8 cellular contexts compared by ENCODE assay signal in genomic region chr7:66204822-66205735, GRCh38. TPM values are rescaled to one million over a fixed set of nuclear protein-coding genes. Genes with fewer than 3 reads are reported as not detected.
DNase-seq lines count a peak whose midpoint lies in the region; ATAC-seq, FAIRE-seq and TF ChIP-seq lines count a peak whose summit lies in the region.

TPST1 (plus strand) TSS chr7:66205334; CDS start chr7:66240426, 35,092 bp downstream.

- H3K27ac ChIP-seq in foreskin keratinocyte = peak within 1 kb of the TSS; percentile 61
- H3K27ac ChIP-seq in neural progenitor cell = peak within 1 kb of the TSS; percentile 96
- no peak within 1 kb of the TSS for H3K27ac ChIP-seq in stomach smooth muscle (ENCODE audit: low read length)

- peak; percentile 99 for TF ChIP-seq POLR2A in H54 (IDR thresholded peaks at IDR 0.05; ENCODE audit: low read depth, low read length)

- no peaks in the 10 kb centered on the region for H3K9me2 ChIP-seq in Loucy (replicated peaks; ENCODE audit: low read depth, low read length)

- peak within 1 kb of the TSS; percentile 92 for H2AFZ ChIP-seq in Loucy (ENCODE audit: low read length)
- peak within 1 kb of the TSS; percentile 87 for H2AFZ ChIP-seq in neural progenitor cell (replicated peaks)

- H3K4me3 Mint-ChIP-seq in neural progenitor cell = peak within 1 kb of the TSS; percentile 92

- H3K9me3 ChIP-seq in ES-I3 (ENCODE audit: control insufficient read depth, insufficient read depth, low read length) (no peaks in the 10 kb centered on the region), Loucy (ENCODE audit: insufficient read depth, low read depth, low read length) (no peaks in the 10 kb centered on the region), neural progenitor cell (ENCODE audit: low read depth) (no peaks in the 10 kb centered on the region), stomach smooth muscle (ENCODE audit: control insufficient read depth in 2 of 2, low read length in 2 of 2) (no peaks in the 10 kb centered on the region)

- H3K9ac ChIP-seq in ES-I3 (ENCODE audit: low read depth, low read length) (peak within 1 kb of the TSS; percentile 94), Loucy (ENCODE audit: low read depth, low read length, poor library complexity, severe bottlenecking) (peak within 1 kb of the TSS; percentile 81), neural progenitor cell (peak within 1 kb of the TSS; percentile 98), stomach smooth muscle (ENCODE audit: low read length in 2 of 2) (peak within 1 kb of the TSS; percentile 71 to 76)

- H3K9me3 Mint-ChIP-seq in neural progenitor cell = no peaks in the 10 kb centered on the region

- H3K36me3 ChIP-seq in ES-I3 (ENCODE audit: insufficient read depth, low read length) (no peaks in the 10 kb centered on the region), Loucy (ENCODE audit: insufficient read depth, low read length) (no peaks in the 10 kb centered on the region), neural progenitor cell (no peaks in the 10 kb centered on the region), stomach smooth muscle (ENCODE audit: control insufficient read depth in 2 of 2, insufficient read depth in 2 of 2, low read length in 2 of 2) (no peaks in the 10 kb centered on the region)

- FAIRE-seq in H54 (lab: Jason Lieb, UNC) = no peak

- peak; percentile 52 for TF ChIP-seq CTCF in Loucy (conservative IDR thresholded peaks at IDR 0.05; ENCODE audit: low read length)
- peak; percentile 68 for TF ChIP-seq CTCF in foreskin keratinocyte (conservative IDR thresholded peaks at IDR 0.05)
- peak; percentile 64 for TF ChIP-seq CTCF in neural progenitor cell (IDR thresholded peaks at IDR 0.05)

- peaks cover 2% of the 10 kb centered on the region for H3K36me3 Mint-ChIP-seq in neural progenitor cell

- peaks cover 11% of the 10 kb centered on the region for H3K79me2 ChIP-seq in Loucy (ENCODE audit: insufficient read depth, low read length)
- peaks cover 34% of the 10 kb centered on the region for H3K79me2 ChIP-seq in neural progenitor cell (ENCODE audit: low read depth)

- peak within 1 kb of the TSS; percentile 22 for H3K27ac Mint-ChIP-seq in neural progenitor cell

- peak within 1 kb of the TSS; percentile 82 for H3K4me3 ChIP-seq in Loucy (ENCODE audit: low read length, poor library complexity, severe bottlenecking)
- peak within 1 kb of the TSS; percentile 99 for H3K4me3 ChIP-seq in neural progenitor cell
- H3K4me3 ChIP-seq in stomach smooth muscle (ENCODE audit: low read length in 2 of 2) = peak within 1 kb of the TSS; percentile 84 to 90

- peak; percentile 93 for DNase-seq in H54 (ENCODE audit: insufficient read length, low spot score)
- peak; percentile 95 to 96 for DNase-seq in SHP77 (lab: John Stamatoyannopoulos, UW)
- DNase-seq in activated naive CD4-positive, alpha-beta T cell (lab: John Stamatoyannopoulos, UW) = peak; percentile 42 to 71 (median 65)
- DNase-seq in foreskin keratinocyte = peak; percentile 19 to 58
- DNase-seq in neural progenitor cell (ENCODE audit: low spot score) = peak; percentile 98

- H3F3A ChIP-seq in Loucy (ENCODE audit: low read depth) (no peaks in the 10 kb centered on the region; the same call in 1 of the 2 replicates), neural progenitor cell (ENCODE audit: low read depth) (no peaks in the 10 kb centered on the region)

- H3K4me1 ChIP-seq in ES-I3 (ENCODE audit: insufficient read depth, low read length) (peaks cover 8% of the 10 kb centered on the region; the same call in 1 of the 2 replicates), Loucy (ENCODE audit: insufficient read depth, low read length, poor library complexity, severe bottlenecking) (peaks cover 44% of the 10 kb centered on the region), foreskin keratinocyte (peaks cover 14% of the 10 kb centered on the region), neural progenitor cell (peaks cover 9% of the 10 kb centered on the region), stomach smooth muscle (ENCODE audit: control insufficient read depth, insufficient read depth, low read length) (peaks cover 14% of the 10 kb centered on the region)

- ATAC-seq in foreskin keratinocyte = peak; percentile 90

- H3K4me2 ChIP-seq in Loucy (ENCODE audit: low read depth, low read length, poor library complexity, severe bottlenecking) = peak within 1 kb of the TSS; percentile 95
- H3K4me2 ChIP-seq in neural progenitor cell = peak within 1 kb of the TSS; percentile 93

- peaks cover 8% of the 10 kb centered on the region for H4K20me1 ChIP-seq in Loucy (ENCODE audit: insufficient read depth, low read length, poor library complexity, severe bottlenecking)
- H4K20me1 ChIP-seq in neural progenitor cell (ENCODE audit: low read depth) = peaks cover 16% of the 10 kb centered on the region

- H3K27me3 Mint-ChIP-seq in neural progenitor cell (ENCODE audit: insufficient read depth, low read depth) = peaks cover 6% of the 10 kb centered on the region

- peaks cover 21% of the 10 kb centered on the region for H3K4me1 Mint-ChIP-seq in neural progenitor cell

- H3K27me3 ChIP-seq in Loucy (ENCODE audit: insufficient read depth, low read length, poor library complexity, severe bottlenecking) (no peaks in the 10 kb centered on the region), foreskin keratinocyte (no peaks in the 10 kb centered on the region), neural progenitor cell (no peaks in the 10 kb centered on the region), stomach smooth muscle (ENCODE audit: control insufficient read depth in 1 of 2, insufficient read depth in 2 of 2, low read length in 2 of 2) (no peaks in the 10 kb centered on the region)

RNA-seq across cellular contexts. Expression of gene TPST1, which starts in this region (rescaled TPM):
- total RNA-seq in foreskin keratinocyte = 28.2 and 48.2 TPM in 2 replicates
- 25.2 and 38.2 TPM in 2 replicates for polyA plus RNA-seq in foreskin keratinocyte
- total RNA-seq in neural progenitor cell (ENCODE audit: low replicate concordance) = 24.9 and 29.8 TPM in 2 replicates

Comparison
In these comparisons a context has a peak if more than half of its experiments do, and no peak if none do; other contexts are left out.
1. DNase-seq: peak in every context shown above with its lines; median percentile 98 in neural progenitor cell; 96 in SHP77; 93 in H54; 65 in activated naive CD4-positive, alpha-beta T cell; 38 in foreskin keratinocyte.